16 cellular contexts compared by ENCODE assay signal in the genomic region with DNA sequence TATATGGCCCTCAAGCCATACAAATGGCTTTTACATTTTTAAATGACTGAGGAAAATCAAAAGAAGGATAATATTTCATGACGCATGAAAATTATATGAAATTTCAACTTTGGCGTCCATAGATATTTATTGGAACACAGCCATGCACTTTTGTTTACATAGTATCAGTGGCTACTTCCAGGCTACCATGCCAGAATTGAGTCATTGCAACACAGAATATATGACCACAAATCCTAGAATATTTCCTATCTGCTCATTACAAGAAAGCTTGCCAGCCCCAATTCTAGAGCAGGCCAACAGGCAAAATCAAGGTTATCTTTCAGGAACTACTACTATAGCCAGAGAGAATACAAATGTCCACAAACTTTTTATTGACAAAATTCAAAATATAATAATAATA. TPM values are rescaled to one million over a fixed set of nuclear protein-coding genes. Genes with fewer than 3 reads are reported as not detected.
DNase-seq lines count a peak whose midpoint lies in the region; ATAC-seq, FAIRE-seq and TF ChIP-seq lines count a peak whose summit lies in the region.
"Had no signal": no experiment of that assay in that cellular context is flagged by ENCODE, and none has a peak within 500 bp of the region (broad histone marks: within the 10 kb centered on the region; RNA-seq: fewer than 3 reads in every experiment).

No MANE protein-coding gene starts in this region.

- no peaks in the 10 kb centered on the region for H3K36me3 ChIP-seq in fibroblast of lung (ENCODE audit: control insufficient read depth, insufficient read depth, low read length)
- H3K36me3 ChIP-seq in sigmoid colon = no peaks in the 10 kb centered on the region

- H3K27ac ChIP-seq in fibroblast of lung (ENCODE audit: insufficient read depth, low read length) (no peak overlapping the region), sigmoid colon (peak overlapping the region; percentile 58 to 79 (median 72))

- no peaks in the 10 kb centered on the region for H4K20me1 ChIP-seq in fibroblast of lung (ENCODE audit: control insufficient read depth, extremely low read depth, insufficient read depth, low read length)

- DNase-seq in ELR (ENCODE audit: low read depth) (peak; percentile 45), RPMI7951 (ENCODE audit: low read depth) (peak; percentile 49), fibroblast of lung (ENCODE audit: low read depth in 2 of 2) (peak; percentile 50 to 96), sigmoid colon (no peak), superior temporal gyrus (ENCODE audit: extremely low spot score) (no peak), D721Med (ENCODE audit: insufficient read length, low spot score) (no peak)
- no peak for DNase-seq in activated CD8-positive, alpha-beta memory T cell treated with anti-CD3 and anti-CD28 coated beads, Interleukin-2, amount 50 U/mL, for 4 hours
- DNase-seq: activated CD4-positive, alpha-beta T cell treated with anti-CD3 and anti-CD28 coated beads, Interleukin-2, amount 10 ng/mL, durations not matched to agents 7 days and 5 days; activated naive CD4-positive, alpha-beta T cell treated with anti-CD3 and anti-CD28 coated beads for 36 hours; CD4-positive, alpha-beta memory T cell; NCI-H1092; NCI-H526 treated with DMSO at 0.1 percent for 48 hours; SW 1271 had no signal

- TF ChIP-seq EP300 in sigmoid colon (IDR thresholded peaks at IDR 0.05) = no peak

- H3K4me3 ChIP-seq in fibroblast of lung (replicated peaks in 1 of 4; ENCODE audit: control extremely low read depth in 1 of 4, insufficient read depth in 1 of 4, low read depth in 3 of 4, low read length in 4 of 4) = no peak overlapping the region
- H3K4me3 ChIP-seq in sigmoid colon = no peak overlapping the region

- H3K9ac ChIP-seq in fibroblast of lung (ENCODE audit: insufficient read depth, low read length) = no peak overlapping the region

- peaks cover 5% of the 10 kb centered on the region for H3K4me1 ChIP-seq in fibroblast of lung (ENCODE audit: control insufficient read depth, extremely low read depth, insufficient read depth, low read length)
- H3K4me1 ChIP-seq in sigmoid colon = peaks cover 0 to 29% (median 23%) of the 10 kb centered on the region in 4 donors

- 70 to 72% methylated on average over 2 of the region's 2 CpGs for WGBS in sigmoid colon, 2 donors

- H2AFZ ChIP-seq in fibroblast of lung (ENCODE audit: low read length) = no peak overlapping the region

- no peaks in the 10 kb centered on the region for H3K27me3 ChIP-seq in fibroblast of lung (ENCODE audit: control insufficient read depth, insufficient read depth, low read length)
- H3K27me3 ChIP-seq in sigmoid colon = no peaks in the 10 kb centered on the region

- TF ChIP-seq CTCF in fibroblast of lung (conservative IDR thresholded peaks at IDR 0.05 in 1 of 2, IDR thresholded peaks at IDR 0.05 in 1 of 2; ENCODE audit: low read depth in 1 of 2, low read length in 2 of 2) = no peak
- no peak for TF ChIP-seq CTCF in sigmoid colon (IDR thresholded peaks at IDR 0.05)
- TF ChIP-seq CTCF in D721Med (IDR thresholded peaks at IDR 0.05; ENCODE audit: insufficient read depth, missing control alignments) = no peak

- no peak for ATAC-seq in HG03354 (IDR thresholded peaks at IDR 0.05; ENCODE audit: poor library complexity, severe bottlenecking, unreplicated experiment)
- ATAC-seq: esophagus mucosa had no signal

- H3K9me3 ChIP-seq in fibroblast of lung (ENCODE audit: control insufficient read depth, insufficient read depth, low read depth, low read length) (no peaks in the 10 kb centered on the region), sigmoid colon (no peaks in the 10 kb centered on the region)

- no peak for TF ChIP-seq POLR2A in sigmoid colon (IDR thresholded peaks at IDR 0.05)

- H3K79me2 ChIP-seq in fibroblast of lung (ENCODE audit: control insufficient read depth, insufficient read depth, low read length) = no peaks in the 10 kb centered on the region

- intact Hi-C loops in sigmoid colon (cut with DNase I) = no loop called here

- no peak for FAIRE-seq in D721Med (lab: Jason Lieb, UNC)
- FAIRE-seq: keratinocyte had no signal

- no peak overlapping the region for H3K4me2 ChIP-seq in fibroblast of lung (ENCODE audit: extremely low read depth, insufficient read depth, low read length)

RNA-seq across cellular contexts. Expression of a gene that starts 29.2 kb away (rescaled TPM):
- 1.7 and 2.0 TPM in 2 replicates for total RNA-seq in RPMI7951 (2014; rRNA removed; shearing (Covaris generic))
- total RNA-seq in fibroblast of lung = 0.17 and 0.77 TPM in 2 replicates
- 0.43 and 9.6 TPM in 2 replicates for polyA plus RNA-seq in fibroblast of lung
- polyA plus RNA-seq in fibroblast of lung (2012) = 0.38 and 8.2 TPM in 2 replicates
- 1.1 and 33.0 TPM in 2 replicates for polyA minus RNA-seq in fibroblast of lung (ENCODE audit: low replicate concordance)
- total RNA-seq in sigmoid colon = 10 to 100 TPM in 3 of 4 donors, 1 to 10 TPM in 1; 7.6 to 26.0 (median 19.1) TPM
- polyA plus RNA-seq in sigmoid colon = 1 to 10 TPM; 2.5 to 7.9 (median 4.8) TPM

Comparison
In these comparisons a context has a peak if more than half of its experiments do, and no peak if none do; other contexts are left out.
1. DNase-seq: peak in ELR (single experiment), RPMI7951 (single experiment) and fibroblast of lung (2 of 2); none in sigmoid colon (single experiment), activated CD8-positive, alpha-beta memory T cell treated with anti-CD3 and anti-CD28 coated beads, Interleukin-2, amount 50 U/mL, for 4 hours (single experiment), superior temporal gyrus (single experiment) and D721Med (single experiment).